Comparison of ENCODE assay signal across 16 cellular contexts in genomic region chr12:82968644-82969339, GRCh38.
"Had no signal": no experiment of that assay in that cellular context is flagged by ENCODE, and none has a peak within 500 bp of the region (broad histone marks: within the 10 kb centered on the region; RNA-seq: fewer than 3 reads in every experiment).

No MANE protein-coding gene starts in this region.

- H3K27ac ChIP-seq: breast epithelium, neutrophil, tibial nerve, vagina had no signal

- H3K9me3 ChIP-seq: breast epithelium, neutrophil, tibial nerve, vagina had no signal

- H3K9me3 Mint-ChIP-seq: naive thymus-derived CD4-positive, alpha-beta T cell; stimulated activated naive B cell treated with anti-CD40 and anti-IgM and Interleukin-4, amounts not matched to agents 10 μg/mL and 1 μg/mL and 100 μg/mL, for 72 hours had no signal

- H3K36me3 Mint-ChIP-seq: stimulated activated naive B cell treated with anti-CD40 and anti-IgM and Interleukin-4, amounts not matched to agents 10 μg/mL and 1 μg/mL and 100 μg/mL, for 72 hours had no signal

- H3K27me3 ChIP-seq: breast epithelium, neutrophil, tibial nerve, vagina had no signal

- H3K27ac Mint-ChIP-seq: naive thymus-derived CD4-positive, alpha-beta T cell; stimulated activated naive B cell treated with anti-CD40 and anti-IgM and Interleukin-4, amounts not matched to agents 10 μg/mL and 1 μg/mL and 100 μg/mL, for 72 hours had no signal

- H3K4me3 ChIP-seq: breast epithelium, lung, tibial nerve, vagina had no signal

- H3K4me1 Mint-ChIP-seq: naive thymus-derived CD4-positive, alpha-beta T cell; stimulated activated naive B cell treated with anti-CD40 and anti-IgM and Interleukin-4, amounts not matched to agents 10 μg/mL and 1 μg/mL and 100 μg/mL, for 72 hours had no signal

- H3K36me3 ChIP-seq: breast epithelium, neutrophil, tibial nerve, vagina had no signal

- ATAC-seq: left colon; naive thymus-derived CD4-positive, alpha-beta T cell; right cardiac atrium; stimulated activated naive B cell treated with anti-CD40 and anti-IgM and Interleukin-4, amounts not matched to agents 10 μg/mL and 1 μg/mL and 100 μg/mL, for 72 hours had no signal

- H3K27me3 Mint-ChIP-seq: naive thymus-derived CD4-positive, alpha-beta T cell; stimulated activated naive B cell treated with anti-CD40 and anti-IgM and Interleukin-4, amounts not matched to agents 10 μg/mL and 1 μg/mL and 100 μg/mL, for 72 hours had no signal

- DNase-seq: activated CD4-positive, alpha-beta T cell treated with anti-CD3 and anti-CD28 coated beads, Interleukin-2, amount 50 U/mL, for 4 hours; activated CD4-positive, CD25-positive, alpha-beta regulatory T cell treated with anti-CD3 and anti-CD28 coated beads, Interleukin-2, amount 50 U/mL, for 72 hours; activated T-cell treated with anti-CD3 and anti-CD28 coated beads, Interleukin-2, amount 50 U/mL, for 48 hours; aorta; foreskin fibroblast; left colon; naive thymus-derived CD4-positive, alpha-beta T cell; posterior cingulate gyrus; right cardiac atrium; stimulated activated CD4-positive, alpha-beta T cell treated with anti-CD3 and anti-CD28 coated beads, Interleukin-1b, Interleukin-23, amount 100 ng/mL, for 48 hours; stimulated activated naive B cell treated with anti-CD40 and anti-IgM and Interleukin-4, amounts not matched to agents 10 μg/mL and 1 μg/mL and 100 μg/mL, for 72 hours had no signal

- H3K4me1 ChIP-seq: breast epithelium, tibial nerve, vagina had no signal

- H3K4me3 Mint-ChIP-seq: naive thymus-derived CD4-positive, alpha-beta T cell; stimulated activated naive B cell treated with anti-CD40 and anti-IgM and Interleukin-4, amounts not matched to agents 10 μg/mL and 1 μg/mL and 100 μg/mL, for 72 hours had no signal
